In genomic region chr14:101709962-101710891, GRCh38 we compare ENCODE assay signal across 16 cellular contexts. TPM values are rescaled to one million over a fixed set of nuclear protein-coding genes. Genes with fewer than 3 reads are reported as not detected.
A peak's percentile ranks its signal among the peaks of the same experiment; 100 is the strongest.
DNase-seq lines count a peak whose midpoint lies in the region; ATAC-seq, FAIRE-seq and TF ChIP-seq lines count a peak whose summit lies in the region.
"Had no signal": no experiment of that assay in that cellular context is flagged by ENCODE, and none has a peak within 500 bp of the region (broad histone marks: within the 10 kb centered on the region; RNA-seq: fewer than 3 reads in every experiment).

No MANE protein-coding gene starts in this region.

- no peaks in the 10 kb centered on the region for H3K36me3 Mint-ChIP-seq in H9 (ENCODE audit: insufficient read depth in 1 of 3, low read depth in 3 of 3)

- no peak overlapping the region for H2BK15ac ChIP-seq in H9 (ENCODE audit: low read depth, low read length)

- no peak overlapping the region for H3K4ac ChIP-seq in H9 (ENCODE audit: low read depth, low read length)

- TF ChIP-seq CTCF in H9 (conservative IDR thresholded peaks at IDR 0.05) (no peak), K562 (IDR thresholded peaks at IDR 0.05 in 2 of 3, conservative IDR thresholded peaks at IDR 0.05 in 1 of 3; ENCODE audit: insufficient read depth in 2 of 3, low read depth in 1 of 3, low read length in 3 of 3) (no peak), lower leg skin (IDR thresholded peaks at IDR 0.05) (no peak)

- intact Hi-C loops in K562 (cut with micrococcal nuclease): loop anchor here (5.0 kb wide), 4 partner anchors 182 to 602 kb away; no protein-coding TSS in a partner anchor
- intact Hi-C loops in lower leg skin (cut with DNase I; ENCODE audit: low total_unique reads): no loop called here

- no peak overlapping the region for H3K56ac ChIP-seq in H9 (ENCODE audit: insufficient read length, low read depth, low read length)

- peaks cover 3 to 11% of the 10 kb centered on the region in 2 experiments; a peak in 4 of 5 replicates for H3K9me3 Mint-ChIP-seq in H9
- H3K9me3 Mint-ChIP-seq: stimulated activated naive CD8-positive, alpha-beta T cell treated with anti-CD3 and anti-CD28 coated beads, Interleukin-15, Interleukin-2, amounts not matched to agents 100 ng/mL and 50 ng/mL, for 24 hours had no signal

- H3K4me1 Mint-ChIP-seq in H9: peaks cover 18 to 24% of the 10 kb centered on the region in 2 experiments

- no peak overlapping the region for H2BK5ac ChIP-seq in H9 (ENCODE audit: insufficient read length, low read length)

- H3K9me1 ChIP-seq in K562 (ENCODE audit: control insufficient read depth, insufficient read depth, low read length): no peaks in the 10 kb centered on the region

- TF ChIP-seq EP300 in K562 (IDR thresholded peaks at IDR 0.05; ENCODE audit: low read length): peak; percentile 49

- H2BK20ac ChIP-seq in H9 (ENCODE audit: low read depth, low read length, poor library complexity, severe bottlenecking): no peak overlapping the region

- H2AFZ ChIP-seq in H9 (ENCODE audit: low read length): no peak overlapping the region
- 0 out of 2 replicates have a peak overlapping the region, but pooled peaks have one; percentile 17 for H2AFZ ChIP-seq in K562 (ENCODE audit: low read depth, low read length)

- H2AK5ac ChIP-seq in H9 (ENCODE audit: insufficient read length, low read length): no peak overlapping the region

- H3K23me2 ChIP-seq in H9 (ENCODE audit: insufficient read length, low read depth, low read length, poor library complexity, severe bottlenecking): no peaks in the 10 kb centered on the region

- no peak overlapping the region for H3K4me3 ChIP-seq in BLaER1 treated with 17β-estradiol and CSF1 and Interleukin-3, amounts not matched to agents 10 nM and 100 nM
- peak overlapping the region; percentile 19; the same call in 1 of the 2 replicates for H3K4me3 ChIP-seq in K562
- no peak overlapping the region for H3K4me3 ChIP-seq in lower leg skin (ENCODE audit: low read depth, poor library complexity, severe bottlenecking)
- H3K4me3 ChIP-seq: pancreas, skin epidermis, vagina had no signal

- no peaks in the 10 kb centered on the region for H3K79me1 ChIP-seq in H9 (ENCODE audit: insufficient read depth, low read depth, low read length, poor library complexity, severe bottlenecking)

- H3K27ac Mint-ChIP-seq in H9: no peak overlapping the region

- DNase-seq in H9 (peak; percentile 88), K562 (ENCODE audit: extremely low read depth in 1 of 4, low spot score in 3 of 4) (peak; percentile 61 to 94 (median 76)), lower leg skin (ENCODE audit: low spot score in 2 of 2) (peak; percentile 14 to 77), GM03348 (ENCODE audit: low spot score) (no peak), NCI-H187 treated with DMSO at 0.1 percent for 48 hours (lab: John Stamatoyannopoulos, UW) (no peak)
- DNase-seq: DMS53, foreskin fibroblast, H7, pancreas had no signal

- CTCF ChIA-PET in K562 (lab: Yijun Ruan, JAX; ENCODE audit: low intra/inter-chr PET ratio): no interaction called here

- H4K5ac ChIP-seq in H9 (ENCODE audit: insufficient read length, low read depth, low read length): no peak overlapping the region

- no peak overlapping the region for H2BK12ac ChIP-seq in H9 (ENCODE audit: insufficient read length, low read depth, low read length)

- peaks cover 18% of the 10 kb centered on the region for H3K27me3 Mint-ChIP-seq in H9 (ENCODE audit: low read depth)

- H4K20me1 ChIP-seq in BLaER1 treated with 17β-estradiol and CSF1 and Interleukin-3, amounts not matched to agents 10 nM and 100 nM: no peaks in the 10 kb centered on the region
- no peaks in the 10 kb centered on the region for H4K20me1 ChIP-seq in H9 (ENCODE audit: control insufficient read depth, insufficient read depth, insufficient read length)
- H4K20me1 ChIP-seq in K562 (replicated peaks; ENCODE audit: control insufficient read depth, insufficient read depth, low read length): no peaks in the 10 kb centered on the region

- in situ Hi-C loops in K562 (cut with MboI): loop anchor here (10.0 kb wide), 1 partner anchor 605 kb away; the partner anchor contains the start of gene ZNF839

- no peak overlapping the region for H4K91ac ChIP-seq in H9 (ENCODE audit: insufficient read length, low read depth, low read length)

- H3K36me3 ChIP-seq in BLaER1 treated with 17β-estradiol and CSF1 and Interleukin-3, amounts not matched to agents 10 nM and 100 nM: no peaks in the 10 kb centered on the region
- H3K36me3 ChIP-seq in K562 (ENCODE audit: control insufficient read depth, insufficient read depth, low read length): no peaks in the 10 kb centered on the region
- H3K36me3 ChIP-seq: pancreas, vagina had no signal

- H4K8ac ChIP-seq in H9 (replicated peaks; ENCODE audit: insufficient read length, low read depth, low read length): no peak overlapping the region

- POLR2A ChIA-PET in K562 (lab: Yijun Ruan, JAX): interaction anchor here (0.5 to 2.5 kb wide), 16 partner anchors 9 to 305 kb away, joined by 3 to 12 read pairs (median 4); no protein-coding TSS in a partner anchor

- H3K14ac ChIP-seq in H9 (ENCODE audit: insufficient read depth, low read length): no peak overlapping the region

- H3K4me2 ChIP-seq in BLaER1 treated with 17β-estradiol and CSF1 and Interleukin-3, amounts not matched to agents 10 nM and 100 nM: peak overlapping the region in 10 of 11 experiments; percentile 5 to 92 (median 49); a peak in 19 of 22 replicates
- H3K4me2 ChIP-seq in H9 (ENCODE audit: insufficient read depth, insufficient read length, low read length) (no peak overlapping the region), K562 (ENCODE audit: insufficient read depth, low read length) (peak overlapping the region; percentile 92)

- no peak overlapping the region for H3K4me3 Mint-ChIP-seq in H9
- H3K4me3 Mint-ChIP-seq: stimulated activated naive CD8-positive, alpha-beta T cell treated with anti-CD3 and anti-CD28 coated beads, Interleukin-15, Interleukin-2, amounts not matched to agents 100 ng/mL and 50 ng/mL, for 24 hours had no signal

- peak overlapping the region in 1 of 11 experiments; percentile 1; a peak in 1 of 22 replicates for H3K9ac ChIP-seq in BLaER1 treated with 17β-estradiol and CSF1 and Interleukin-3, amounts not matched to agents 10 nM and 100 nM
- H3K9ac ChIP-seq in H9 (ENCODE audit: extremely low read depth, insufficient read length, low read length): no peak overlapping the region
- H3K9ac ChIP-seq in K562 (ENCODE audit: insufficient read depth in 1 of 2, low read depth in 2 of 2, low read length in 2 of 2): peak overlapping the region; percentile 89 to 92

- no peak overlapping the region for H3K23ac ChIP-seq in H9 (ENCODE audit: insufficient read length, low read depth, low read length)

- FAIRE-seq in K562 (lab: Jason Lieb, UNC): peak; percentile 99
- FAIRE-seq: pancreas, TTC549 had no signal

- peaks cover 10 to 14% (median 12%) of the 10 kb centered on the region in 11 experiments; a peak in 19 of 22 replicates for H3K9me3 ChIP-seq in BLaER1 treated with 17β-estradiol and CSF1 and Interleukin-3, amounts not matched to agents 10 nM and 100 nM (replicated peaks in 1 of 11)
- H3K9me3 ChIP-seq in H9 (ENCODE audit: control insufficient read depth, low read depth, low read length): no peaks in the 10 kb centered on the region
- H3K9me3 ChIP-seq in K562 (replicated peaks; ENCODE audit: control insufficient read depth, insufficient read depth, low read depth, low read length): peaks cover 9% of the 10 kb centered on the region
- H3K9me3 ChIP-seq: pancreas, vagina had no signal

- ATAC-seq in K562: peak; percentile 81
- no peak for ATAC-seq in GM18873 (IDR thresholded peaks at IDR 0.05; ENCODE audit: low FRiP score, unreplicated experiment)
- no peak for ATAC-seq in HG02623 (IDR thresholded peaks at IDR 0.05; ENCODE audit: unreplicated experiment)
- ATAC-seq: pancreas had no signal

- H3K27me3 ChIP-seq in BLaER1 treated with 17β-estradiol and CSF1 and Interleukin-3, amounts not matched to agents 10 nM and 100 nM: peaks cover 0 to 7% (median 0%) of the 10 kb centered on the region in 11 experiments; a peak in 2 of 22 replicates
- H3K27me3 ChIP-seq in H9 (ENCODE audit: insufficient read depth, low read length): no peaks in the 10 kb centered on the region
- no peaks in the 10 kb centered on the region for H3K27me3 ChIP-seq in K562 (ENCODE audit: control insufficient read depth in 2 of 2, insufficient read depth in 2 of 2, low read length in 2 of 2)
- H3K27me3 ChIP-seq: pancreas, vagina had no signal

- no peak overlapping the region for H3T11ph ChIP-seq in H9 (ENCODE audit: low read length)

- peak overlapping the region in 3 of 11 experiments; percentile 31 to 49 (median 34); a peak in 4 of 22 replicates for H3K27ac ChIP-seq in BLaER1 treated with 17β-estradiol and CSF1 and Interleukin-3, amounts not matched to agents 10 nM and 100 nM
- H3K27ac ChIP-seq in H9 (ENCODE audit: insufficient read length, low read depth, low read length) (no peak overlapping the region), K562 (ENCODE audit: extremely low read depth, low read depth, low read length) (peak overlapping the region; percentile 99)
- H3K27ac ChIP-seq: pancreas, vagina had no signal

- H2BK120ac ChIP-seq in H9 (ENCODE audit: low read depth, low read length, poor library complexity, severe bottlenecking): no peak overlapping the region

- no peak for TF ChIP-seq RAD21 in K562 (CRISPR knock-in tag; conservative IDR thresholded peaks at IDR 0.05 in 1 of 2, IDR thresholded peaks at IDR 0.05 in 1 of 2)

- no peak overlapping the region for H3K18ac ChIP-seq in H9 (ENCODE audit: insufficient read length, low read depth, low read length)

- peaks cover 39 to 63% (median 61%) of the 10 kb centered on the region in 10 experiments for H3K4me1 ChIP-seq in BLaER1 treated with 17β-estradiol and CSF1 and Interleukin-3, amounts not matched to agents 10 nM and 100 nM
- H3K4me1 ChIP-seq in H9 (ENCODE audit: insufficient read depth, low read length) (no peaks in the 10 kb centered on the region), K562 (replicated peaks in 1 of 2; ENCODE audit: control insufficient read depth in 2 of 2, insufficient read depth in 2 of 2, low read length in 2 of 2) (peaks cover 56 to 61% of the 10 kb centered on the region in 2 experiments)

- TF ChIP-seq POLR2A in K562 (conservative IDR thresholded peaks at IDR 0.05) (peak; percentile 98), lower leg skin (IDR thresholded peaks at IDR 0.05) (no peak)

- BruUV-seq in K562 (replicated peaks; lab: Mats Ljungman, UMichigan): TSS peak; percentile 76

- WGBS in H9 (ENCODE audit: extremely low coverage, insufficient read length, low lambda C conversion rate): no CpG with 5 or more reads among the region's 9 CpGs
- 0% methylated on average over 5 of the region's 9 CpGs for WGBS in K562 (ENCODE audit: insufficient coverage, low coverage, missing lambda C conversion rate)
- 66 to 74% methylated on average over 4 to 9 of the region's 9 CpGs for WGBS in lower leg skin, 2 donors

- H3K79me2 ChIP-seq in H9 (ENCODE audit: insufficient read depth, low read length) (no peaks in the 10 kb centered on the region), K562 (ENCODE audit: control insufficient read depth, insufficient read depth, low read length) (0 out of 3 replicates have a peak, but pooled peaks cover 3% of the 10 kb centered on the region)

RNA-seq across cellular contexts. Expression of gene PPP2R5C, which starts 51.3 kb away (rescaled TPM):
- total RNA-seq in H9 (2021) (92.8 and 93.0 TPM in 2 replicates), K562 (2014; rRNA removed) (263 and 295 TPM in 2 replicates), K562 (2014; rRNA removed; fragmentation: Illumina TruSeq; extraction: Trizol) (395 and 448 TPM in 2 replicates), K562 (2015; rRNA removed; fragmentation: Illumina TruSeq; extraction: Trizol) (284 and 309 TPM in 2 replicates), K562 (2021) (395 and 398 TPM in 2 replicates), lower leg skin (10 to 100 TPM; 74.6 to 89.9 (median 80.3) TPM)
- 275 and 554 TPM in 2 replicates for total RNA-seq in K562 (2011; cell fraction: chromatin; rRNA removed; ENCODE audit: low replicate concordance)
- total RNA-seq in K562 (2011; cell fraction: nucleolus; rRNA removed): 143 and 198 TPM in 2 replicates
- total RNA-seq in K562 (2011; cell fraction: nucleoplasm; rRNA removed): 367 and 537 TPM in 2 replicates
- polyA plus RNA-seq in K562 (2011; rRNA removed) (266 and 328 TPM in 2 replicates), K562 (2014; fragmentation: Illumina TruSeq; extraction: Trizol) (383 and 443 TPM in 2 replicates), K562 (2014; fragmentation: Nextera tagmentation; extraction: Ambion mirVana) (100 to 1,000 TPM; 517 to 617 TPM), K562 (2014; rRNA removed) (284 and 315 TPM in 2 replicates)
- polyA plus RNA-seq in K562 (2011; cell fraction: cytosol; rRNA removed): 100 and 189 TPM in 2 replicates
- polyA plus RNA-seq in K562 (2011; cell fraction: nucleus; rRNA removed): 140 and 172 TPM in 2 replicates
- polyA plus RNA-seq in K562 (2012): 237 and 317 TPM in 2 replicates
- polyA minus RNA-seq in K562 (2011; rRNA and poly(A)+ RNA removed): 312 and 332 TPM in 2 replicates
- 118 and 128 TPM in 2 replicates for polyA minus RNA-seq in K562 (2011; cell fraction: cytosol; rRNA and poly(A)+ RNA removed)
- polyA minus RNA-seq in K562 (2011; cell fraction: nucleus; rRNA and poly(A)+ RNA removed): 87.6 and 141 TPM in 2 replicates

Comparison
In these comparisons a context has a peak if more than half of its experiments do, and no peak if none do; other contexts are left out.
1. DNase-seq: peak in H9 (single experiment), K562 (4 of 4) and lower leg skin (2 of 2); none in GM03348 (single experiment) and NCI-H187 treated with DMSO at 0.1 percent for 48 hours (single experiment).